In genomic region chr1:236760480-236760879, GRCh38 we compare ENCODE assay signal across 21 cellular contexts. TPM values are rescaled to one million over a fixed set of nuclear protein-coding genes. Genes with fewer than 3 reads are reported as not detected.
DNase-seq lines count a peak whose midpoint lies in the region; ATAC-seq and TF ChIP-seq lines count a peak whose summit lies in the region.
"Had no signal": no experiment of that assay in that cellular context is flagged by ENCODE, and none has a peak within 500 bp of the region (broad histone marks: within the 10 kb centered on the region; RNA-seq: fewer than 3 reads in every experiment).

No MANE protein-coding gene starts in this region.

- no peaks in the 10 kb centered on the region for H3K9me3 Mint-ChIP-seq in mesothelial cell of epicardium
- H3K9me3 Mint-ChIP-seq in stimulated activated effector memory CD8-positive, alpha-beta T cell treated with anti-CD3 and anti-CD28 coated beads, Interleukin-12 subunit alpha, Interleukin-12 subunit beta, amount 100 ng/mL, for 72 hours, result no peaks in the 10 kb centered on the region

- H3K79me2 ChIP-seq in Karpas-422 (ENCODE audit: low read length), result no peaks in the 10 kb centered on the region

- H3K9me3 ChIP-seq in body of pancreas, result no peaks in the 10 kb centered on the region
- no peaks in the 10 kb centered on the region for H3K9me3 ChIP-seq in Karpas-422 (ENCODE audit: low read length)
- H3K9me3 ChIP-seq: BLaER1, HAP-1 had no signal

- 52 to 54% methylated on average over 6 of the region's 6 CpGs for WGBS in body of pancreas, 2 donors

- no peak overlapping the region for H3K9ac ChIP-seq in Karpas-422 (ENCODE audit: low read length)
- H3K9ac ChIP-seq: BLaER1, GM23248 had no signal

- no peak overlapping the region for H3K4me3 Mint-ChIP-seq in mesothelial cell of epicardium
- no peak overlapping the region for H3K4me3 Mint-ChIP-seq in stimulated activated effector memory CD8-positive, alpha-beta T cell treated with anti-CD3 and anti-CD28 coated beads, Interleukin-12 subunit alpha, Interleukin-12 subunit beta, amount 100 ng/mL, for 72 hours
- H3K4me3 Mint-ChIP-seq: CD4-positive, alpha-beta memory T cell had no signal

- peak overlapping the region; percentile 45 to 83 (median 68) for H3K27ac ChIP-seq in body of pancreas
- no peak overlapping the region for H3K27ac ChIP-seq in Karpas-422 (ENCODE audit: low read length)
- H3K27ac ChIP-seq: BLaER1, GM23248 had no signal

- H3K36me3 Mint-ChIP-seq in mesothelial cell of epicardium, result no peaks in the 10 kb centered on the region
- no peaks in the 10 kb centered on the region for H3K36me3 Mint-ChIP-seq in stimulated activated effector memory CD8-positive, alpha-beta T cell treated with anti-CD3 and anti-CD28 coated beads, Interleukin-12 subunit alpha, Interleukin-12 subunit beta, amount 100 ng/mL, for 72 hours
- H3K36me3 Mint-ChIP-seq: CD4-positive, alpha-beta memory T cell had no signal

- H3K4me2 ChIP-seq in Karpas-422 (ENCODE audit: low read depth, low read length, poor library complexity, severe bottlenecking), result no peak overlapping the region
- H3K4me2 ChIP-seq: BLaER1 had no signal

- H3K4me1 Mint-ChIP-seq in mesothelial cell of epicardium, result peaks cover 31% of the 10 kb centered on the region
- H3K4me1 Mint-ChIP-seq in stimulated activated effector memory CD8-positive, alpha-beta T cell treated with anti-CD3 and anti-CD28 coated beads, Interleukin-12 subunit alpha, Interleukin-12 subunit beta, amount 100 ng/mL, for 72 hours, result no peaks in the 10 kb centered on the region

- TF ChIP-seq CTCF in body of pancreas (IDR thresholded peaks at IDR 0.05), result no peak
- TF ChIP-seq CTCF in mesothelial cell of epicardium (IDR thresholded peaks at IDR 0.05; ENCODE audit: unreplicated experiment), result no peak

- peak overlapping the region; percentile 52 for H3K27ac Mint-ChIP-seq in mesothelial cell of epicardium
- no peak overlapping the region for H3K27ac Mint-ChIP-seq in stimulated activated effector memory CD8-positive, alpha-beta T cell treated with anti-CD3 and anti-CD28 coated beads, Interleukin-12 subunit alpha, Interleukin-12 subunit beta, amount 100 ng/mL, for 72 hours
- H3K27ac Mint-ChIP-seq: CD4-positive, alpha-beta memory T cell had no signal

- TF ChIP-seq POLR2A in body of pancreas (IDR thresholded peaks at IDR 0.05), result no peak

- H3K27me3 ChIP-seq in body of pancreas (no peaks in the 10 kb centered on the region), Karpas-422 (ENCODE audit: low read length) (no peaks in the 10 kb centered on the region)
- H3K27me3 ChIP-seq: BLaER1 had no signal

- H4K20me1 ChIP-seq in Karpas-422 (ENCODE audit: insufficient read depth, low read depth, low read length), result no peaks in the 10 kb centered on the region
- H4K20me1 ChIP-seq: BLaER1 had no signal

- no peak overlapping the region for H3K4me3 ChIP-seq in body of pancreas
- H3K4me3 ChIP-seq in Karpas-422 (ENCODE audit: low read length), result no peak overlapping the region
- H3K4me3 ChIP-seq: BLaER1, GM23248, HAP-1 had no signal

- intact Hi-C loops in body of pancreas (cut with DNase I), result no loop called here

- no peaks in the 10 kb centered on the region for H3K36me3 ChIP-seq in body of pancreas (replicated peaks in 1 of 2; ENCODE audit: insufficient read depth in 1 of 2, low read depth in 2 of 2)
- no peaks in the 10 kb centered on the region for H3K36me3 ChIP-seq in Karpas-422 (ENCODE audit: insufficient read depth, low read length)
- H3K36me3 ChIP-seq: BLaER1, HAP-1 had no signal

- H2AFZ ChIP-seq in Karpas-422 (ENCODE audit: low read length), result no peak overlapping the region
- H2AFZ ChIP-seq: GM23248 had no signal

- H3K4me1 ChIP-seq in body of pancreas (peaks cover 47% of the 10 kb centered on the region), Karpas-422 (ENCODE audit: low read length) (peaks cover 2% of the 10 kb centered on the region; the same call in 1 of the 2 replicates)
- H3K4me1 ChIP-seq: HAP-1 had no signal

- peak; percentile 35 for DNase-seq in DMS79 (lab: John Stamatoyannopoulos, UW)
- DNase-seq in DMS79 treated with DMSO at 0.1 percent for 48 hours (lab: John Stamatoyannopoulos, UW), result peak; percentile 48
- no peak for DNase-seq in body of pancreas
- no peak for DNase-seq in mesothelial cell of epicardium (ENCODE audit: low spot score in 2 of 2, unreplicated experiment in 2 of 2)
- DNase-seq in H4 (ENCODE audit: low spot score), result no peak
- DNase-seq in stimulated activated effector memory CD8-positive, alpha-beta T cell treated with anti-CD3 and anti-CD28 coated beads, Interleukin-12 subunit alpha, Interleukin-12 subunit beta, amount 100 ng/mL, for 72 hours (ENCODE audit: low spot score in 2 of 2), result no peak
- DNase-seq in Karpas-422, result no peak
- DNase-seq: CD4-positive, alpha-beta memory T cell; DMS153; EL; GM23248; NCI-H1105; NCI-H146; NCI-H2029; NCI-H2171; NCI-H345; NCI-H524; NCI-H774; SHP77 had no signal

- H3K27me3 Mint-ChIP-seq in mesothelial cell of epicardium (ENCODE audit: low read depth), result no peaks in the 10 kb centered on the region

- ATAC-seq in body of pancreas, result no peak
- no peak for ATAC-seq in stimulated activated effector memory CD8-positive, alpha-beta T cell treated with anti-CD3 and anti-CD28 coated beads, Interleukin-12 subunit alpha, Interleukin-12 subunit beta, amount 100 ng/mL, for 72 hours

- H3K9me2 ChIP-seq in Karpas-422 (replicated peaks; ENCODE audit: insufficient read depth, low read length), result no peaks in the 10 kb centered on the region

RNA-seq across cellular contexts. Expression of gene MTR, which starts 34.6 kb away (rescaled TPM):
- total RNA-seq in body of pancreas, result 10 to 100 TPM; 26.7 to 29.8 TPM
- total RNA-seq in mesothelial cell of epicardium, result 60.4 to 62.5 TPM (median 61.6 TPM) in 3 replicates
- 8.4 and 11.3 TPM in 2 replicates for total RNA-seq in H4 (2014; rRNA removed; shearing (Covaris generic))
- total RNA-seq in Karpas-422 (2014; rRNA removed; shearing (Covaris generic); ENCODE audit: low replicate concordance), result 19.4 and 21.6 TPM in 2 replicates

Comparison
In these comparisons a context has a peak if more than half of its experiments do, and no peak if none do; other contexts are left out.
1. DNase-seq: peak in DMS79 (single experiment) and DMS79 treated with DMSO at 0.1 percent for 48 hours (single experiment); none in body of pancreas (0 of 4), mesothelial cell of epicardium (0 of 2), H4 (single experiment), stimulated activated effector memory CD8-positive, alpha-beta T cell treated with anti-CD3 and anti-CD28 coated beads, Interleukin-12 subunit alpha, Interleukin-12 subunit beta, amount 100 ng/mL, for 72 hours (0 of 2) and Karpas-422 (single experiment).